Comparison of ENCODE assay signal across 11 cellular contexts in genomic region chr11:15843309-15843857, GRCh38.
A peak's percentile ranks its signal among the peaks of the same experiment; 100 is the strongest.
DNase-seq lines count a peak whose midpoint lies in the region; ATAC-seq lines count a peak whose summit lies in the region.
"Had no signal": no experiment of that assay in that cellular context is flagged by ENCODE, and none has a peak within 500 bp of the region (broad histone marks: within the 10 kb centered on the region; RNA-seq: fewer than 3 reads in every experiment).

No MANE protein-coding gene starts in this region.

- H3K9ac ChIP-seq in SK-N-MC (ENCODE audit: insufficient read length): peak overlapping the region; percentile 56

- H3K27ac ChIP-seq in SK-N-MC: peak overlapping the region; percentile 96

- no peaks in the 10 kb centered on the region for H3K9me3 ChIP-seq in SK-N-MC (ENCODE audit: low read depth, low read length)

- intact Hi-C loops in left cardiac atrium (cut with DNase I): no loop called here

- DNase-seq in NCI-H1048 (lab: John Stamatoyannopoulos, UW): peak; percentile 12
- DNase-seq in SK-N-MC (ENCODE audit: low read depth, low spot score): peak; percentile 57
- no peak for DNase-seq in left cardiac atrium
- DNase-seq in renal cortical epithelial cell (ENCODE audit: low read depth): peak; percentile 37
- DNase-seq in HK-2 (ENCODE audit: unreplicated experiment): no peak
- no peak for DNase-seq in AML-193 (lab: John Stamatoyannopoulos, UW)
- DNase-seq: KBM-7, OCI-M1 had no signal

- no peaks in the 10 kb centered on the region for H3K36me3 ChIP-seq in SK-N-MC (ENCODE audit: insufficient read depth, low read length)

- ATAC-seq in left cardiac atrium: peak; percentile 60 to 82
- ATAC-seq in GM21381 (IDR thresholded peaks at IDR 0.05; ENCODE audit: unreplicated experiment): no peak
- no peak for ATAC-seq in HG03039 (IDR thresholded peaks at IDR 0.05; ENCODE audit: unreplicated experiment)
- ATAC-seq: activated naive CD4-positive, alpha-beta T cell treated with anti-CD3 and anti-CD28 coated beads, Interleukin-2, amount 50 U/mL, for 72 hours had no signal

- H3K4me3 ChIP-seq in SK-N-MC: peak overlapping the region; percentile 66

Comparison
In these comparisons a context has a peak if more than half of its experiments do, and no peak if none do; other contexts are left out.
1. DNase-seq: peak in NCI-H1048 (single experiment), SK-N-MC (single experiment) and renal cortical epithelial cell (single experiment); none in left cardiac atrium (single experiment), HK-2 (single experiment) and AML-193 (0 of 2).
2. ATAC-seq: peak in left cardiac atrium (2 of 2); none in GM21381 (single experiment) and HG03039 (single experiment).